11 cellular contexts compared by ENCODE assay signal in genomic region chr12:50618864-50619609, GRCh38.
A peak's percentile ranks its signal among the peaks of the same experiment; 100 is the strongest.
DNase-seq lines count a peak whose midpoint lies in the region; ATAC-seq and TF ChIP-seq lines count a peak whose summit lies in the region.
"Had no signal": no experiment of that assay in that cellular context is flagged by ENCODE, and none has a peak within 500 bp of the region (broad histone marks: within the 10 kb centered on the region; RNA-seq: fewer than 3 reads in every experiment).

No MANE protein-coding gene starts in this region.

- CTCF ChIA-PET in activated CD8-positive, alpha-beta T cell treated with anti-CD3 and anti-CD28 coated beads for 36 hours (lab: Charles Lee), result no interaction called here
- CTCF ChIA-PET in activated CD8-positive, alpha-beta T cell treated with anti-CD3 and anti-CD28 coated beads, Interleukin-2, amount 10 ng/mL, durations not matched to agents 7 days and 5 days (lab: Charles Lee), result no interaction called here
- CTCF ChIA-PET in Panc1 (lab: Charles Lee), result no interaction called here
- CTCF ChIA-PET in activated naive CD4-positive, alpha-beta T cell treated with anti-CD3 and anti-CD28 coated beads for 36 hours (lab: Charles Lee), result no interaction called here

- TF ChIP-seq EP300 in sigmoid colon (IDR thresholded peaks at IDR 0.05), result no peak

- no peak overlapping the region for H3K4me3 Mint-ChIP-seq in activated CD8-positive, alpha-beta T cell treated with anti-CD3 and anti-CD28 coated beads for 36 hours
- H3K4me3 Mint-ChIP-seq in activated CD8-positive, alpha-beta T cell treated with anti-CD3 and anti-CD28 coated beads, Interleukin-2, amount 10 ng/mL, durations not matched to agents 7 days and 5 days, result no peak overlapping the region
- no peak overlapping the region for H3K4me3 Mint-ChIP-seq in activated naive CD4-positive, alpha-beta T cell treated with anti-CD3 and anti-CD28 coated beads for 36 hours

- BruUV-seq in Panc1 (replicated peaks; lab: Mats Ljungman, UMichigan), result no TSS peak

- peaks cover 53% of the 10 kb centered on the region for H3K4me1 Mint-ChIP-seq in activated CD8-positive, alpha-beta T cell treated with anti-CD3 and anti-CD28 coated beads for 36 hours (ENCODE audit: low read depth)
- peaks cover 32% of the 10 kb centered on the region for H3K4me1 Mint-ChIP-seq in activated CD8-positive, alpha-beta T cell treated with anti-CD3 and anti-CD28 coated beads, Interleukin-2, amount 10 ng/mL, durations not matched to agents 7 days and 5 days (ENCODE audit: low read depth)
- peaks cover 64% of the 10 kb centered on the region for H3K4me1 Mint-ChIP-seq in activated naive CD4-positive, alpha-beta T cell treated with anti-CD3 and anti-CD28 coated beads for 36 hours (ENCODE audit: low read depth)

- H3K9me3 ChIP-seq in Panc1 (ENCODE audit: control insufficient read depth, insufficient read depth, low read depth, low read length) (no peaks in the 10 kb centered on the region), sigmoid colon (no peaks in the 10 kb centered on the region)
- H3K9me3 ChIP-seq: neutrophil had no signal

- no peak for ATAC-seq in activated CD8-positive, alpha-beta T cell treated with anti-CD3 and anti-CD28 coated beads for 36 hours
- no peak for ATAC-seq in activated CD8-positive, alpha-beta T cell treated with anti-CD3 and anti-CD28 coated beads, Interleukin-2, amount 10 ng/mL, durations not matched to agents 7 days and 5 days
- peak; percentile 85 for ATAC-seq in Panc1

- no peak for DNase-seq in activated CD8-positive, alpha-beta T cell treated with anti-CD3 and anti-CD28 coated beads for 36 hours
- DNase-seq in activated CD8-positive, alpha-beta T cell treated with anti-CD3 and anti-CD28 coated beads, Interleukin-2, amount 10 ng/mL, durations not matched to agents 7 days and 5 days, result no peak
- DNase-seq in Panc1 (ENCODE audit: low read depth, low spot score), result peak; percentile 60
- peak; percentile 15 for DNase-seq in fibroblast of mammary gland (ENCODE audit: low read depth)
- no peak for DNase-seq in sigmoid colon
- no peak for DNase-seq in MV-4-11 (lab: John Stamatoyannopoulos, UW)
- DNase-seq in activated naive CD4-positive, alpha-beta T cell treated with anti-CD3 and anti-CD28 coated beads for 36 hours, result no peak
- DNase-seq in KG1 (lab: John Stamatoyannopoulos, UW), result no peak
- DNase-seq: NCI-H1048, SHP77 treated with DMSO at 0.1 percent for 48 hours had no signal

- no peak for TF ChIP-seq CTCF in activated CD8-positive, alpha-beta T cell treated with anti-CD3 and anti-CD28 coated beads for 36 hours (IDR thresholded peaks at IDR 0.05)
- TF ChIP-seq CTCF in Panc1 (IDR thresholded peaks at IDR 0.05), result no peak
- TF ChIP-seq CTCF in fibroblast of mammary gland (conservative IDR thresholded peaks at IDR 0.05; ENCODE audit: control insufficient read depth, insufficient read depth, low read depth, low read length), result no peak
- no peak for TF ChIP-seq CTCF in sigmoid colon (IDR thresholded peaks at IDR 0.05)

- peak overlapping the region; percentile 31 for H3K27ac Mint-ChIP-seq in activated CD8-positive, alpha-beta T cell treated with anti-CD3 and anti-CD28 coated beads for 36 hours
- H3K27ac Mint-ChIP-seq in activated CD8-positive, alpha-beta T cell treated with anti-CD3 and anti-CD28 coated beads, Interleukin-2, amount 10 ng/mL, durations not matched to agents 7 days and 5 days, result no peak overlapping the region
- H3K27ac Mint-ChIP-seq in activated naive CD4-positive, alpha-beta T cell treated with anti-CD3 and anti-CD28 coated beads for 36 hours, result no peak overlapping the region

- H3K4me3 ChIP-seq in Panc1 (ENCODE audit: low read depth in 2 of 2, low read length in 2 of 2) (peak overlapping the region in 1 of 2 experiments; percentile 20; a peak in 1 of 4 replicates), fibroblast of mammary gland (ENCODE audit: control insufficient read depth, low read depth, low read length) (no peak overlapping the region), sigmoid colon (no peak overlapping the region)

- no peaks in the 10 kb centered on the region for H3K9me3 Mint-ChIP-seq in activated CD8-positive, alpha-beta T cell treated with anti-CD3 and anti-CD28 coated beads for 36 hours
- no peaks in the 10 kb centered on the region for H3K9me3 Mint-ChIP-seq in activated CD8-positive, alpha-beta T cell treated with anti-CD3 and anti-CD28 coated beads, Interleukin-2, amount 10 ng/mL, durations not matched to agents 7 days and 5 days (ENCODE audit: insufficient read depth)
- H3K9me3 Mint-ChIP-seq in activated naive CD4-positive, alpha-beta T cell treated with anti-CD3 and anti-CD28 coated beads for 36 hours, result no peaks in the 10 kb centered on the region

- no peaks in the 10 kb centered on the region for H3K36me3 Mint-ChIP-seq in activated CD8-positive, alpha-beta T cell treated with anti-CD3 and anti-CD28 coated beads for 36 hours (ENCODE audit: low read depth)
- no peaks in the 10 kb centered on the region for H3K36me3 Mint-ChIP-seq in activated CD8-positive, alpha-beta T cell treated with anti-CD3 and anti-CD28 coated beads, Interleukin-2, amount 10 ng/mL, durations not matched to agents 7 days and 5 days (ENCODE audit: low read depth)
- no peaks in the 10 kb centered on the region for H3K36me3 Mint-ChIP-seq in activated naive CD4-positive, alpha-beta T cell treated with anti-CD3 and anti-CD28 coated beads for 36 hours (ENCODE audit: low read depth)

- in situ Hi-C loops in Panc1 (cut with HindIII; ENCODE audit: low pct_unique_long_range_greater_than_20kb, low sequenced_read_pairs), result no loop called here

- H3K27me3 Mint-ChIP-seq in activated CD8-positive, alpha-beta T cell treated with anti-CD3 and anti-CD28 coated beads for 36 hours, result no peaks in the 10 kb centered on the region
- H3K27me3 Mint-ChIP-seq in activated CD8-positive, alpha-beta T cell treated with anti-CD3 and anti-CD28 coated beads, Interleukin-2, amount 10 ng/mL, durations not matched to agents 7 days and 5 days (ENCODE audit: low read depth), result no peaks in the 10 kb centered on the region
- H3K27me3 Mint-ChIP-seq in activated naive CD4-positive, alpha-beta T cell treated with anti-CD3 and anti-CD28 coated beads for 36 hours (ENCODE audit: low read depth), result no peaks in the 10 kb centered on the region

- 19 to 74% methylated on average over 7 of the region's 7 CpGs for WGBS in sigmoid colon, 2 donors

- TF ChIP-seq POLR2A in sigmoid colon (IDR thresholded peaks at IDR 0.05), result no peak

- intact Hi-C loops in activated CD8-positive, alpha-beta T cell treated with anti-CD3 and anti-CD28 coated beads for 36 hours (cut with micrococcal nuclease), result no loop called here
- intact Hi-C loops in Panc1 (cut with micrococcal nuclease; ENCODE audit: unreplicated experiment), result no loop called here
- intact Hi-C loops in sigmoid colon (cut with DNase I), result no loop called here
- intact Hi-C loops in activated naive CD4-positive, alpha-beta T cell treated with anti-CD3 and anti-CD28 coated beads for 36 hours (cut with micrococcal nuclease), result no loop called here

- POLR2A ChIA-PET in activated CD8-positive, alpha-beta T cell treated with anti-CD3 and anti-CD28 coated beads for 36 hours (lab: Charles Lee), result interaction anchor here (2.0 kb wide), 1 partner anchor 13 kb away, joined by 5 read pairs; no protein-coding TSS in a partner anchor
- POLR2A ChIA-PET in activated CD8-positive, alpha-beta T cell treated with anti-CD3 and anti-CD28 coated beads, Interleukin-2, amount 10 ng/mL, durations not matched to agents 7 days and 5 days (lab: Charles Lee), result no interaction called here
- POLR2A ChIA-PET in Panc1 (lab: Charles Lee), result interaction anchor here (0.6 kb wide), 3 partner anchors 9 to 549 kb away, joined by 4 read pairs; no protein-coding TSS in a partner anchor

- H3K4me1 ChIP-seq in Panc1 (ENCODE audit: control insufficient read depth, insufficient read depth, low read length) (peaks cover 68% of the 10 kb centered on the region), sigmoid colon (peaks cover 0 to 80% (median 58%) of the 10 kb centered on the region in 4 donors)

- peak overlapping the region; percentile 80 for H3K27ac ChIP-seq in Panc1 (ENCODE audit: low read length)
- peak overlapping the region in 3 of 4 donors; percentile 32 to 78 (median 43) for H3K27ac ChIP-seq in sigmoid colon
- H3K27ac ChIP-seq: neutrophil had no signal

- H3K36me3 ChIP-seq in Panc1 (ENCODE audit: control insufficient read depth, insufficient read depth, low read length) (no peaks in the 10 kb centered on the region), sigmoid colon (no peaks in the 10 kb centered on the region)
- H3K36me3 ChIP-seq: neutrophil had no signal

- H3K27me3 ChIP-seq in Panc1 (ENCODE audit: control insufficient read depth, insufficient read depth, low read length), result no peaks in the 10 kb centered on the region
- no peaks in the 10 kb centered on the region for H3K27me3 ChIP-seq in sigmoid colon
- H3K27me3 ChIP-seq: neutrophil had no signal

Comparison
In these comparisons a context has a peak if more than half of its experiments do, and no peak if none do; other contexts are left out.
1. DNase-seq: peak in Panc1 (single experiment) and fibroblast of mammary gland (single experiment); none in activated CD8-positive, alpha-beta T cell treated with anti-CD3 and anti-CD28 coated beads for 36 hours (single experiment), activated CD8-positive, alpha-beta T cell treated with anti-CD3 and anti-CD28 coated beads, Interleukin-2, amount 10 ng/mL, durations not matched to agents 7 days and 5 days (single experiment), sigmoid colon (single experiment), MV-4-11 (single experiment), activated naive CD4-positive, alpha-beta T cell treated with anti-CD3 and anti-CD28 coated beads for 36 hours (single experiment) and KG1 (single experiment).